Comparison of ENCODE assay signal across 37 cellular contexts in genomic region chr15:77637851-77638402, GRCh38. TPM values are rescaled to one million over a fixed set of nuclear protein-coding genes. Genes with fewer than 3 reads are reported as not detected.
"Had no signal": no experiment of that assay in that cellular context is flagged by ENCODE, and none has a peak within 500 bp of the region (broad histone marks: within the 10 kb centered on the region; RNA-seq: fewer than 3 reads in every experiment).

No MANE protein-coding gene starts in this region.

- H3K27ac Mint-ChIP-seq: activated CD4-positive, alpha-beta T cell treated with anti-CD3 and anti-CD28 coated beads, Interleukin-2, amount 10 ng/mL, durations not matched to agents 24 days and 14 days; activated CD8-positive, alpha-beta T cell treated with anti-CD3 and anti-CD28 coated beads for 36 hours; activated naive CD8-positive, alpha-beta T cell treated with anti-CD3 and anti-CD28 coated beads for 36 hours; activated T-cell treated with anti-CD3 and anti-CD28 coated beads, Interleukin-2, amount 50 U/mL, for 72 hours; activated T-helper 17 cell treated with anti-CD3 and anti-CD28 coated beads, Interleukin-2, amount 50 U/mL, for 72 hours had no signal

- H3K9ac ChIP-seq: KMS-11 had no signal

- H3K36me3 Mint-ChIP-seq: activated naive CD8-positive, alpha-beta T cell treated with anti-CD3 and anti-CD28 coated beads for 36 hours had no signal

- DNase-seq: activated CD4-positive, alpha-beta T cell treated with anti-CD3 and anti-CD28 coated beads, Interleukin-2, amount 10 ng/mL, durations not matched to agents 24 days and 14 days; activated CD4-positive, alpha-beta T cell treated with anti-CD3 and anti-CD28 coated beads, Interleukin-2, amount 50 U/mL, for 4 hours; activated CD4-positive, CD25-positive, alpha-beta regulatory T cell; activated CD8-positive, alpha-beta T cell treated with anti-CD3 and anti-CD28 coated beads for 36 hours; activated effector memory CD4-positive, alpha-beta T cell treated with anti-CD3 and anti-CD28 coated beads, Interleukin-2, amount 50 U/mL, for 16 hours; activated naive CD4-positive, alpha-beta T cell; activated naive CD4-positive, alpha-beta T cell treated with anti-CD3 and anti-CD28 coated beads, Interleukin-2, amount 50 U/mL, for 16 hours; activated naive CD8-positive, alpha-beta T cell treated with anti-CD3 and anti-CD28 coated beads for 36 hours; activated T-cell treated with anti-CD3 and anti-CD28 coated beads, Interleukin-2, amount 50 U/mL, for 1 hour; activated T-cell treated with anti-CD3 and anti-CD28 coated beads, Interleukin-2, amount 50 U/mL, for 72 hours; amniotic stem cell; aorta; MM.1S; NCI-H1092; NCI-H1436 treated with DMSO at 0.1 percent for 48 hours; NCI-H187; NCI-H2029 treated with DMSO at 0.1 percent for 48 hours; NCI-H2107; NCI-H2171; NCI-H510A; NCI-H526; NCI-H748 treated with DMSO at 0.1 percent for 48 hours; NK-92 treated with Interleukin-12 subunit alpha and Interleukin-12 subunit beta, amount 100 ng/mL, for 24 hours; PC-3; Peyer's patch; RPMI8226; SIG-M5; SW 1271; T-helper 1 cell; T-helper 2 cell; T-helper 9 cell had no signal

- H3K9me3 Mint-ChIP-seq: activated CD4-positive, alpha-beta T cell treated with anti-CD3 and anti-CD28 coated beads, Interleukin-2, amount 10 ng/mL, durations not matched to agents 24 days and 14 days; activated CD8-positive, alpha-beta T cell treated with anti-CD3 and anti-CD28 coated beads for 36 hours; activated naive CD8-positive, alpha-beta T cell treated with anti-CD3 and anti-CD28 coated beads for 36 hours; activated T-cell treated with anti-CD3 and anti-CD28 coated beads, Interleukin-2, amount 50 U/mL, for 72 hours; activated T-helper 17 cell treated with anti-CD3 and anti-CD28 coated beads, Interleukin-2, amount 50 U/mL, for 72 hours had no signal

- H3K4me2 ChIP-seq: KMS-11 had no signal

- H3K9me3 ChIP-seq: Peyer's patch had no signal

- H3K4me3 Mint-ChIP-seq: activated CD4-positive, alpha-beta T cell treated with anti-CD3 and anti-CD28 coated beads, Interleukin-2, amount 10 ng/mL, durations not matched to agents 24 days and 14 days; activated CD8-positive, alpha-beta T cell treated with anti-CD3 and anti-CD28 coated beads for 36 hours; activated naive CD8-positive, alpha-beta T cell treated with anti-CD3 and anti-CD28 coated beads for 36 hours; activated T-cell treated with anti-CD3 and anti-CD28 coated beads, Interleukin-2, amount 50 U/mL, for 72 hours; activated T-helper 17 cell treated with anti-CD3 and anti-CD28 coated beads, Interleukin-2, amount 50 U/mL, for 72 hours had no signal

- H3K36me3 ChIP-seq: cardiac muscle cell, Peyer's patch had no signal

- ATAC-seq: activated CD8-positive, alpha-beta T cell treated with anti-CD3 and anti-CD28 coated beads for 36 hours; activated T-cell treated with anti-CD3 and anti-CD28 coated beads, Interleukin-2, amount 50 U/mL, for 72 hours; activated T-helper 17 cell treated with anti-CD3 and anti-CD28 coated beads, Interleukin-2, amount 50 U/mL, for 72 hours; PC-3 had no signal

- H3K27ac ChIP-seq: cardiac muscle cell, KMS-11, Peyer's patch, VCaP had no signal

- H3K4me3 ChIP-seq: cardiac muscle cell, Peyer's patch had no signal

RNA-seq across cellular contexts. Expression of gene LINGO1, which starts 5.2 kb away (rescaled TPM):
- total RNA-seq: activated CD4-positive, alpha-beta T cell treated with anti-CD3 and anti-CD28 coated beads, Interleukin-2, amount 10 ng/mL, durations not matched to agents 24 days and 14 days; activated CD8-positive, alpha-beta memory T cell treated with anti-CD3 and anti-CD28 coated beads for 36 hours; activated CD8-positive, alpha-beta T cell treated with anti-CD3 and anti-CD28 coated beads for 36 hours; activated naive CD8-positive, alpha-beta T cell treated with anti-CD3 and anti-CD28 coated beads for 36 hours; activated T-helper 17 cell treated with anti-CD3 and anti-CD28 coated beads, Interleukin-2, amount 50 U/mL, for 72 hours; LHCN-M2; PC-3 had no signal
